7 cellular contexts compared by ENCODE assay signal in the genomic region with DNA sequence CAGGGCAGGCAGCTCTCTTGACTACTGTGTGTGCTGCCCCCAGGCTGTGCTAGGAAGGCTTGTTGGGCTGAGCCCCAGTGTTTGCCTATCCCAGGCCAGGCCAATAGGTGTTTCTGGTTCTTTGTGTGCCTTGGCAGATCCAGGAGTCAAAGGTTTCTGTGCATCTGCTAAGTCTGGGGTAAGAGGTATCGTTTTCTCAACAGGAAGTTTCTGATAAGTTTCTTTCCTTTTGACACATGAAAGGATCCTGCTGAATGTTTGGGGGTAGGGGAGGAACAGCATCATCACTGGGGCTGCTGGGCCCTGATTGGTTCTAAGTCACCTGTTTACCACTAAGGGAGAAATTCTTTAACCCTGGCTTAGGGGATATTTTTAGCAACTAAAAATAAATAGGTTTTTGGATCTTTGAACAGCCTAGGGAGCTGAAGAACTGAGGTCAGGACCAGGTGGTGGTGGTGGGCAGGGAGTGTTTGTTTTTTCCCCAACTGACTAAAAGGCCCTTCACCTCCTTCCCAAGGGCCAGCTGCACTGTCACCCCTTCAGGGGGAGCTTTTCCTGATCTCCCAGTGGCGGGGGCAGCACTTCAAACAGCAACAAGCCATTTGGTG.
DNase-seq lines count a peak whose midpoint lies in the region; ATAC-seq and TF ChIP-seq lines count a peak whose summit lies in the region.

No MANE protein-coding gene starts in this region.

- peaks cover 35% of the 10 kb centered on the region for H3K4me1 Mint-ChIP-seq in activated CD8-positive, alpha-beta T cell treated with anti-CD3 and anti-CD28 coated beads for 36 hours (ENCODE audit: low read depth)
- H3K4me1 Mint-ChIP-seq in natural killer cell treated with Interleukin-12 subunit alpha and Interleukin-12 subunit beta and Interleukin-15 and Interleukin-18, amount 100 ng/mL, for 72 hours (ENCODE audit: low read depth in 2 of 2) = peaks cover 3 to 4% of the 10 kb centered on the region in 2 donors

- no peak for TF ChIP-seq CTCF in activated CD8-positive, alpha-beta T cell treated with anti-CD3 and anti-CD28 coated beads for 36 hours (IDR thresholded peaks at IDR 0.05)

- no peaks in the 10 kb centered on the region for H3K9me3 Mint-ChIP-seq in activated CD8-positive, alpha-beta T cell treated with anti-CD3 and anti-CD28 coated beads for 36 hours
- H3K9me3 Mint-ChIP-seq in natural killer cell treated with Interleukin-12 subunit alpha and Interleukin-12 subunit beta and Interleukin-15 and Interleukin-18, amount 100 ng/mL, for 72 hours = no peaks in the 10 kb centered on the region

- intact Hi-C loops in activated CD8-positive, alpha-beta T cell treated with anti-CD3 and anti-CD28 coated beads for 36 hours (cut with micrococcal nuclease) = no loop called here

- DNase-seq in GM19240 (ENCODE audit: insufficient read length, low spot score) = peak; percentile 64
- DNase-seq in activated CD8-positive, alpha-beta T cell treated with anti-CD3 and anti-CD28 coated beads for 36 hours = peak; percentile 77
- DNase-seq in natural killer cell treated with Interleukin-12 subunit alpha and Interleukin-12 subunit beta and Interleukin-15 and Interleukin-18, amount 100 ng/mL, for 72 hours (ENCODE audit: low spot score) = no peak
- no peak for DNase-seq in superior temporal gyrus (ENCODE audit: extremely low spot score)
- no peak for DNase-seq in globus pallidus (ENCODE audit: low spot score)
- no peak for DNase-seq in GF-D8 (lab: John Stamatoyannopoulos, UW)

- peak overlapping the region; percentile 92 for H3K27ac Mint-ChIP-seq in activated CD8-positive, alpha-beta T cell treated with anti-CD3 and anti-CD28 coated beads for 36 hours
- H3K27ac Mint-ChIP-seq in natural killer cell treated with Interleukin-12 subunit alpha and Interleukin-12 subunit beta and Interleukin-15 and Interleukin-18, amount 100 ng/mL, for 72 hours = peak overlapping the region; percentile 41 to 75

- POLR2A ChIA-PET in activated CD8-positive, alpha-beta T cell treated with anti-CD3 and anti-CD28 coated beads for 36 hours (lab: Charles Lee) = interaction anchor here (0.6 to 1.7 kb wide), 4 partner anchors 9 to 35 kb away, joined by 3 to 5 read pairs (median 3); no protein-coding TSS in a partner anchor

- peak; percentile 55 for ATAC-seq in HG03045 (IDR thresholded peaks at IDR 0.05; ENCODE audit: unreplicated experiment)
- peak; percentile 93 for ATAC-seq in activated CD8-positive, alpha-beta T cell treated with anti-CD3 and anti-CD28 coated beads for 36 hours
- peak; percentile 53 to 69 for ATAC-seq in natural killer cell treated with Interleukin-12 subunit alpha and Interleukin-12 subunit beta and Interleukin-15 and Interleukin-18, amount 100 ng/mL, for 72 hours

- no peaks in the 10 kb centered on the region for H3K36me3 Mint-ChIP-seq in activated CD8-positive, alpha-beta T cell treated with anti-CD3 and anti-CD28 coated beads for 36 hours (ENCODE audit: low read depth)
- no peaks in the 10 kb centered on the region for H3K36me3 Mint-ChIP-seq in natural killer cell treated with Interleukin-12 subunit alpha and Interleukin-12 subunit beta and Interleukin-15 and Interleukin-18, amount 100 ng/mL, for 72 hours

- peak overlapping the region; percentile 13 for H3K4me3 Mint-ChIP-seq in activated CD8-positive, alpha-beta T cell treated with anti-CD3 and anti-CD28 coated beads for 36 hours
- no peak overlapping the region for H3K4me3 Mint-ChIP-seq in natural killer cell treated with Interleukin-12 subunit alpha and Interleukin-12 subunit beta and Interleukin-15 and Interleukin-18, amount 100 ng/mL, for 72 hours

- H3K27me3 Mint-ChIP-seq in activated CD8-positive, alpha-beta T cell treated with anti-CD3 and anti-CD28 coated beads for 36 hours = no peaks in the 10 kb centered on the region
- peaks cover 0 to 11% of the 10 kb centered on the region in 2 donors for H3K27me3 Mint-ChIP-seq in natural killer cell treated with Interleukin-12 subunit alpha and Interleukin-12 subunit beta and Interleukin-15 and Interleukin-18, amount 100 ng/mL, for 72 hours

- CTCF ChIA-PET in activated CD8-positive, alpha-beta T cell treated with anti-CD3 and anti-CD28 coated beads for 36 hours (lab: Charles Lee) = interaction anchor here (1.1 to 1.3 kb wide), 2 partner anchors 15 to 35 kb away, joined by 3 to 6 read pairs; no protein-coding TSS in a partner anchor

Comparison
In these comparisons a context has a peak if more than half of its experiments do, and no peak if none do; other contexts are left out.
1. DNase-seq: peak in GM19240 (single experiment) and activated CD8-positive, alpha-beta T cell treated with anti-CD3 and anti-CD28 coated beads for 36 hours (single experiment); none in natural killer cell treated with Interleukin-12 subunit alpha and Interleukin-12 subunit beta and Interleukin-15 and Interleukin-18, amount 100 ng/mL, for 72 hours (single experiment), superior temporal gyrus (single experiment), globus pallidus (single experiment) and GF-D8 (single experiment).
2. Peak in every context shown above with its lines, with median percentiles within 50 percentile points of each other: ATAC-seq.